In genomic region chr1:212488436-212489283, GRCh38 we compare ENCODE assay signal across 8 cellular contexts. TPM values are rescaled to one million over a fixed set of nuclear protein-coding genes. Genes with fewer than 3 reads are reported as not detected.
DNase-seq lines count a peak whose midpoint lies in the region; ATAC-seq and TF ChIP-seq lines count a peak whose summit lies in the region.

No MANE protein-coding gene starts in this region.

- H3K9me3 ChIP-seq in skeletal muscle tissue (ENCODE audit: control insufficient read depth in 3 of 3, low read length in 3 of 3) = no peaks in the 10 kb centered on the region

- POLR2A ChIA-PET in WTC11 (lab: Charles Lee) = interaction anchor here (1.7 kb wide), 1 partner anchor 120 kb away, joined by 5 read pairs; the partner anchor contains the start of gene ATF3

- peaks cover 0 to 2% (median 0%) of the 10 kb centered on the region in 3 donors for H3K27me3 ChIP-seq in skeletal muscle tissue (ENCODE audit: control insufficient read depth in 3 of 3, insufficient read depth in 3 of 3, low read length in 3 of 3)

- ATAC-seq in GM19324 (IDR thresholded peaks at IDR 0.05; ENCODE audit: low FRiP score, unreplicated experiment) (peak; percentile 62), HG03439 (IDR thresholded peaks at IDR 0.05; ENCODE audit: unreplicated experiment) (peak; percentile 84), WTC11 (no peak)

- CTCF ChIA-PET in WTC11 (lab: Charles Lee) = interaction anchor here (0.7 to 1.1 kb wide), 3 partner anchors 12 to 32 kb away, joined by 3 to 4 read pairs (median 3); no protein-coding TSS in a partner anchor

- H3K36me3 ChIP-seq in skeletal muscle tissue (ENCODE audit: control insufficient read depth in 3 of 3, insufficient read depth in 3 of 3, low read length in 3 of 3) = no peaks in the 10 kb centered on the region

- H3K27me3 Mint-ChIP-seq in WTC11 (ENCODE audit: low read depth) = no peaks in the 10 kb centered on the region

- no peak overlapping the region for H3K9ac ChIP-seq in skeletal muscle tissue (ENCODE audit: low read depth in 1 of 3, low read length in 3 of 3)

- peaks cover 13% of the 10 kb centered on the region for H3K4me1 Mint-ChIP-seq in WTC11

- H3K4me3 Mint-ChIP-seq in WTC11 = no peak overlapping the region

- peaks cover 6 to 11% (median 9%) of the 10 kb centered on the region in 3 donors for H3K4me1 ChIP-seq in skeletal muscle tissue (ENCODE audit: control insufficient read depth in 3 of 3, insufficient read depth in 3 of 3, low read length in 3 of 3)

- H3K4me3 ChIP-seq in skeletal muscle tissue (ENCODE audit: low read length in 3 of 3) = no peak overlapping the region

- H3K9me3 Mint-ChIP-seq in WTC11 = no peaks in the 10 kb centered on the region

- no peaks in the 10 kb centered on the region for H3K36me3 Mint-ChIP-seq in WTC11

- no peak overlapping the region for H3K27ac Mint-ChIP-seq in WTC11

- peak overlapping the region; percentile 68 for H3K27ac ChIP-seq in skeletal muscle tissue (ENCODE audit: low read depth, low read length)

- TF ChIP-seq CTCF in WTC11 (IDR thresholded peaks at IDR 0.05) = no peak

- intact Hi-C loops in head of caudate nucleus (cut with DNase I) = no loop called here

- DNase-seq in DMS153 treated with DMSO at 0.1 percent for 48 hours (lab: John Stamatoyannopoulos, UW; ENCODE audit: unreplicated experiment) = peak; percentile 67
- DNase-seq in WTC11 (ENCODE audit: low spot score) = no peak
- peak in 38 of 42 donors; percentile 7 to 86 (median 59) for DNase-seq in head of caudate nucleus
- DNase-seq in hepatic stellate cell (ENCODE audit: low spot score) = no peak
- no peak for DNase-seq in DMS114 treated with DMSO at 0.1 percent for 48 hours (lab: John Stamatoyannopoulos, UW; ENCODE audit: unreplicated experiment)

TF ChIP-seq in WTC11, 78 proteins besides CTCF, POLR2A, EP300 and RAD21:
- TF ChIP-seq NR3C1 (CRISPR knock-in tag; conservative IDR thresholded peaks at IDR 0.05; ENCODE audit: low read depth) (no peak), GABPB1 (CRISPR knock-in tag; IDR thresholded peaks at IDR 0.05) (peak; percentile 90)
- TF ChIP-seq, protein P1, sequence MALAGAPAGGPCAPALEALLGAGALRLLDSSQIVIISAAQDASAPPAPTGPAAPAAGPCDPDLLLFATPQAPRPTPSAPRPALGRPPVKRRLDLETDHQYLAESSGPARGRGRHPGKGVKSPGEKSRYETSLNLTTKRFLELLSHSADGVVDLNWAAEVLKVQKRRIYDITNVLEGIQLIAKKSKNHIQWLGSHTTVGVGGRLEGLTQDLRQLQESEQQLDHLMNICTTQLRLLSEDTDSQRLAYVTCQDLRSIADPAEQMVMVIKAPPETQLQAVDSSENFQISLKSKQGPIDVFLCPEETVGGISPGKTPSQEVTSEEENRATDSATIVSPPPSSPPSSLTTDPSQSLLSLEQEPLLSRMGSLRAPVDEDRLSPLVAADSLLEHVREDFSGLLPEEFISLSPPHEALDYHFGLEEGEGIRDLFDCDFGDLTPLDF (CRISPR knock-in tag; IDR thresholded peaks at IDR 0.05) = no peak
- TF ChIP-seq, protein P2, sequence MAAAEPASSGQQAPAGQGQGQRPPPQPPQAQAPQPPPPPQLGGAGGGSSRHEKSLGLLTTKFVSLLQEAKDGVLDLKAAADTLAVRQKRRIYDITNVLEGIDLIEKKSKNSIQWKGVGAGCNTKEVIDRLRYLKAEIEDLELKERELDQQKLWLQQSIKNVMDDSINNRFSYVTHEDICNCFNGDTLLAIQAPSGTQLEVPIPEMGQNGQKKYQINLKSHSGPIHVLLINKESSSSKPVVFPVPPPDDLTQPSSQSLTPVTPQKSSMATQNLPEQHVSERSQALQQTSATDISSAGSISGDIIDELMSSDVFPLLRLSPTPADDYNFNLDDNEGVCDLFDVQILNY (CRISPR knock-in tag; IDR thresholded peaks at IDR 0.05) = no peak

RNA-seq across cellular contexts. Expression of gene NENF, which starts 55.9 kb away (rescaled TPM):
- total RNA-seq in WTC11 (2021) = 26.2 to 28.1 TPM (median 27.3 TPM) in 3 replicates
- 88.2 TPM for total RNA-seq in skeletal muscle tissue

Comparison
In these comparisons a context has a peak if more than half of its experiments do, and no peak if none do; other contexts are left out.
1. DNase-seq: peak in DMS153 treated with DMSO at 0.1 percent for 48 hours (single experiment) and head of caudate nucleus (38 of 42); none in WTC11 (single experiment), hepatic stellate cell (single experiment) and DMS114 treated with DMSO at 0.1 percent for 48 hours (single experiment).